ENCODE assay signal across 26 cellular contexts in genomic region chr4:16609170-16609758, GRCh38.
DNase-seq lines count a peak whose midpoint lies in the region; ATAC-seq and TF ChIP-seq lines count a peak whose summit lies in the region.
"Had no signal": no experiment of that assay in that cellular context is flagged by ENCODE, and none has a peak within 500 bp of the region (broad histone marks: within the 10 kb centered on the region; RNA-seq: fewer than 3 reads in every experiment).

No MANE protein-coding gene starts in this region.

- H3K4me1 ChIP-seq in A673 (ENCODE audit: insufficient read depth, low read length, poor library complexity, severe bottlenecking) (peaks cover 11% of the 10 kb centered on the region), HUES64 (ENCODE audit: insufficient read depth, low read length) (peaks cover 21% of the 10 kb centered on the region)

- TF ChIP-seq CTCF in A673 (conservative IDR thresholded peaks at IDR 0.05; ENCODE audit: low read depth, low read length), result no peak
- TF ChIP-seq CTCF in WTC11 (IDR thresholded peaks at IDR 0.05), result no peak

- H3K27me3 Mint-ChIP-seq in WTC11 (ENCODE audit: low read depth), result no peaks in the 10 kb centered on the region
- H3K27me3 Mint-ChIP-seq: CD8-positive, alpha-beta memory T cell; IgD-negative memory B cell had no signal

- POLR2A ChIA-PET in A673 (lab: Charles Lee; ENCODE audit: low non-redundant PET) (no interaction called here), WTC11 (lab: Charles Lee) (no interaction called here)

- BruUV-seq in A673 (replicated peaks; lab: Mats Ljungman, UMichigan), result no TSS peak

- H3K36me3 ChIP-seq in A673 (ENCODE audit: insufficient read depth, low read length, poor library complexity, severe bottlenecking) (no peaks in the 10 kb centered on the region), HUES64 (ENCODE audit: insufficient read depth, low read length) (no peaks in the 10 kb centered on the region)

- H3K9me3 ChIP-seq in A673 (ENCODE audit: low read depth, low read length, poor library complexity, severe bottlenecking) (peaks cover 7% of the 10 kb centered on the region), HUES64 (ENCODE audit: insufficient read depth, low read depth, low read length) (no peaks in the 10 kb centered on the region)

- H3K4me3 ChIP-seq in A673 (ENCODE audit: low read depth, low read length, poor library complexity, severe bottlenecking) (no peak overlapping the region), HUES64 (ENCODE audit: low read length) (no peak overlapping the region)
- H3K4me3 ChIP-seq: PC-9 had no signal

- 0 out of 2 replicates have a peak, but pooled peaks cover 3% of the 10 kb centered on the region for H3K9me3 Mint-ChIP-seq in WTC11

- ATAC-seq in WTC11 (peak; percentile 59), GM18858 (IDR thresholded peaks at IDR 0.05; ENCODE audit: unreplicated experiment) (no peak), GM19035 (IDR thresholded peaks at IDR 0.05; ENCODE audit: unreplicated experiment) (no peak), HG03432 (IDR thresholded peaks at IDR 0.05; ENCODE audit: unreplicated experiment) (no peak)
- ATAC-seq: HCT116, SK-N-SH treated with all-trans-retinoic acid at 6 μM for 48 hours had no signal

- H3K27ac Mint-ChIP-seq in WTC11, result no peak overlapping the region
- H3K27ac Mint-ChIP-seq: CD8-positive, alpha-beta memory T cell; IgD-negative memory B cell had no signal

- peaks cover 72% of the 10 kb centered on the region for H3K4me1 Mint-ChIP-seq in WTC11
- H3K4me1 Mint-ChIP-seq: CD8-positive, alpha-beta memory T cell; IgD-negative memory B cell had no signal

- CTCF ChIA-PET in A673 (lab: Charles Lee), result no interaction called here
- CTCF ChIA-PET in WTC11 (lab: Charles Lee), result interaction anchor here (0.6 to 1.1 kb wide), 4 partner anchors 20 to 350 kb away, joined by 3 to 7 read pairs (median 4); no protein-coding TSS in a partner anchor

- H3K27me3 ChIP-seq in A673 (replicated peaks; ENCODE audit: insufficient read depth, low read depth, low read length, poor library complexity) (no peaks in the 10 kb centered on the region), HUES64 (ENCODE audit: insufficient read depth, low read length) (no peaks in the 10 kb centered on the region)

- H3K27ac ChIP-seq in A673 (ENCODE audit: low read depth, low read length, poor library complexity, severe bottlenecking) (no peak overlapping the region), HUES64 (ENCODE audit: low read depth, low read length) (peak overlapping the region; percentile 48; the same call in 1 of the 2 replicates)
- H3K27ac ChIP-seq: 22Rv1, C4-2B, PC-9 had no signal

- 0 out of 2 replicates have a peak overlapping the region, but pooled peaks have one; percentile 11 for H3K4me3 Mint-ChIP-seq in WTC11
- H3K4me3 Mint-ChIP-seq: CD8-positive, alpha-beta memory T cell; IgD-negative memory B cell had no signal

- DNase-seq in A673 (ENCODE audit: low spot score), result peak; percentile 12
- DNase-seq in WTC11 (ENCODE audit: low spot score), result peak; percentile 38
- DNase-seq in iPS-NIHi7 (ENCODE audit: extremely low spot score), result peak; percentile 38
- DNase-seq in SHP77 (lab: John Stamatoyannopoulos, UW), result no peak
- DNase-seq: Calu3; CD8-positive, alpha-beta memory T cell; GDM1; MV-4-11; NCI-H1105 treated with DMSO at 0.1 percent for 48 hours; NCI-H1694; NCI-H2081; NCI-H2171; NCI-H345; NCI-H526 treated with DMSO at 0.1 percent for 48 hours; PC-9; RPMI8226; SIG-M5 had no signal

- no peak overlapping the region for H3K9ac ChIP-seq in HUES64 (ENCODE audit: low read depth, low read length)

- peaks cover 2% of the 10 kb centered on the region for H3K36me3 Mint-ChIP-seq in WTC11
- H3K36me3 Mint-ChIP-seq: CD8-positive, alpha-beta memory T cell had no signal

- 64% methylated on average over 7 of the region's 10 CpGs for WGBS in HUES64

- intact Hi-C loops in A673 (cut with micrococcal nuclease; ENCODE audit: unreplicated experiment), result no loop called here

TF ChIP-seq in WTC11, 78 proteins besides CTCF, POLR2A, EP300 and RAD21:
- no peak for TF ChIP-seq RELA (CRISPR knock-in tag; IDR thresholded peaks at IDR 0.05; ENCODE audit: borderline replicate concordance)
- peak; percentile 48; the same call in 1 of the 2 replicates for TF ChIP-seq ZNF423 (CRISPR knock-in tag; IDR thresholded peaks at IDR 0.05)
- TF ChIP-seq, protein P1, sequence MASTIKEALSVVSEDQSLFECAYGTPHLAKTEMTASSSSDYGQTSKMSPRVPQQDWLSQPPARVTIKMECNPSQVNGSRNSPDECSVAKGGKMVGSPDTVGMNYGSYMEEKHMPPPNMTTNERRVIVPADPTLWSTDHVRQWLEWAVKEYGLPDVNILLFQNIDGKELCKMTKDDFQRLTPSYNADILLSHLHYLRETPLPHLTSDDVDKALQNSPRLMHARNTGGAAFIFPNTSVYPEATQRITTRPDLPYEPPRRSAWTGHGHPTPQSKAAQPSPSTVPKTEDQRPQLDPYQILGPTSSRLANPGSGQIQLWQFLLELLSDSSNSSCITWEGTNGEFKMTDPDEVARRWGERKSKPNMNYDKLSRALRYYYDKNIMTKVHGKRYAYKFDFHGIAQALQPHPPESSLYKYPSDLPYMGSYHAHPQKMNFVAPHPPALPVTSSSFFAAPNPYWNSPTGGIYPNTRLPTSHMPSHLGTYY (CRISPR knock-in tag; IDR thresholded peaks at IDR 0.05), result no peak
- no peak for TF ChIP-seq FOXP1 (CRISPR knock-in tag; IDR thresholded peaks at IDR 0.05; ENCODE audit: borderline replicate concordance)

Comparison
In these comparisons a context has a peak if more than half of its experiments do, and no peak if none do; other contexts are left out.
1. DNase-seq: peak in A673 (single experiment), WTC11 (single experiment) and iPS-NIHi7 (single experiment); none in SHP77 (0 of 2).